8 cellular contexts compared by ENCODE assay signal in genomic region chr1:230584660-230585059, GRCh38.
"Had no signal": no experiment of that assay in that cellular context is flagged by ENCODE, and none has a peak within 500 bp of the region (broad histone marks: within the 10 kb centered on the region; RNA-seq: fewer than 3 reads in every experiment).

No MANE protein-coding gene starts in this region.

- FAIRE-seq: H1, H54, HTR-8/SVneo had no signal

- H3K4me2 ChIP-seq: GM23338, KMS-11 had no signal

- H3K27ac Mint-ChIP-seq: GM23338, H9 had no signal

- H3K4me3 ChIP-seq: GM23338 had no signal

- DNase-seq: H9, HCEC 1CT, KBM-7 had no signal

- H3K9ac ChIP-seq: KMS-11 had no signal

- ATAC-seq: GM23338 had no signal

- H3K27ac ChIP-seq: KMS-11 had no signal

- H3K4me3 Mint-ChIP-seq: GM23338, H9 had no signal
